In genomic region chr2:151792589-151792988, GRCh38 we compare ENCODE assay signal across 1 cellular context.
TF ChIP-seq lines count a peak whose summit lies in the region.

No MANE protein-coding gene starts in this region.

TF ChIP-seq in GM23338, 12 proteins besides CTCF, POLR2A, EP300 and RAD21 (continued from another document):
- no peak for TF ChIP-seq CREB1 (CRISPR knock-in tag; IDR thresholded peaks at IDR 0.05; ENCODE audit: low read depth)
- TF ChIP-seq JUNB (IDR thresholded peaks at IDR 0.05; ENCODE audit: unreplicated experiment) = no peak
- TF ChIP-seq ETS1 (IDR thresholded peaks at IDR 0.05) = no peak
- TF ChIP-seq REST (IDR thresholded peaks at IDR 0.05; ENCODE audit: unreplicated experiment) = no peak
